Comparison of ENCODE assay signal across 9 cellular contexts in genomic region chr10:49309691-49310371, GRCh38. TPM values are rescaled to one million over a fixed set of nuclear protein-coding genes. Genes with fewer than 3 reads are reported as not detected.
DNase-seq lines count a peak whose midpoint lies in the region; ATAC-seq and TF ChIP-seq lines count a peak whose summit lies in the region.
"Had no signal": no experiment of that assay in that cellular context is flagged by ENCODE, and none has a peak within 500 bp of the region (broad histone marks: within the 10 kb centered on the region; RNA-seq: fewer than 3 reads in every experiment).

No MANE protein-coding gene starts in this region.

- no peaks in the 10 kb centered on the region for H3K4me1 ChIP-seq in GM23338 (ENCODE audit: insufficient read depth)

- H2AFZ ChIP-seq in GM23338, result no peak overlapping the region

- H3K79me2 ChIP-seq in GM23338 (replicated peaks; ENCODE audit: insufficient read depth), result no peaks in the 10 kb centered on the region

- no peaks in the 10 kb centered on the region for H3K36me3 ChIP-seq in GM23338 (ENCODE audit: insufficient read depth)

- H3K27ac Mint-ChIP-seq in T-helper 17 cell (peak overlapping the region; percentile 48), nephron progenitor cell (peak overlapping the region; percentile 34), GM23338 (no peak overlapping the region)

- H3K4me3 Mint-ChIP-seq in T-helper 17 cell (peak overlapping the region; percentile 74), nephron progenitor cell (no peak overlapping the region), GM23338 (no peak overlapping the region)

- TF ChIP-seq CTCF in nephron progenitor cell (IDR thresholded peaks at IDR 0.05) (no peak), lower leg skin (IDR thresholded peaks at IDR 0.05) (no peak), GM23338 (conservative IDR thresholded peaks at IDR 0.05; ENCODE audit: low read depth in 2 of 2) (no peak)

- no peaks in the 10 kb centered on the region for H3K36me3 Mint-ChIP-seq in T-helper 17 cell (ENCODE audit: low read depth)
- no peaks in the 10 kb centered on the region for H3K36me3 Mint-ChIP-seq in nephron progenitor cell (ENCODE audit: low read depth)
- no peaks in the 10 kb centered on the region for H3K36me3 Mint-ChIP-seq in GM23338 (ENCODE audit: low read depth)

- DNase-seq in T-helper 17 cell (no peak), nephron progenitor cell (no peak), DMS153 (lab: John Stamatoyannopoulos, UW) (no peak), lower leg skin (ENCODE audit: low spot score in 2 of 2) (no peak), GM23338 (ENCODE audit: low spot score) (no peak)

- H3K27me3 Mint-ChIP-seq in T-helper 17 cell (peaks cover 10% of the 10 kb centered on the region), nephron progenitor cell (ENCODE audit: low read depth, poor library complexity) (peaks cover 25% of the 10 kb centered on the region), GM23338 (ENCODE audit: insufficient read depth, low read depth, poor library complexity) (no peaks in the 10 kb centered on the region)

- WGBS in lower leg skin, 2 donors, result 70 to 80% methylated on average over 8 of the region's 8 CpGs

- H3K4me1 Mint-ChIP-seq in T-helper 17 cell (peaks cover 17% of the 10 kb centered on the region), nephron progenitor cell (no peaks in the 10 kb centered on the region), GM23338 (no peaks in the 10 kb centered on the region)

- H3K27me3 ChIP-seq in GM23338 (ENCODE audit: insufficient read depth), result no peaks in the 10 kb centered on the region

- peaks cover 4% of the 10 kb centered on the region; the same call in 1 of the 2 replicates for H3K9me2 ChIP-seq in GM23338 (ENCODE audit: insufficient read depth)

- no peak overlapping the region for H3K27ac ChIP-seq in GM23338 (ENCODE audit: low read depth)

- no peaks in the 10 kb centered on the region for H4K20me1 ChIP-seq in GM23338 (replicated peaks; ENCODE audit: insufficient read depth)

- TF ChIP-seq POLR2A in GM18505 (IDR thresholded peaks at IDR 0.05; ENCODE audit: borderline replicate concordance, extremely low read depth, insufficient read depth, insufficient read length) (no peak), lower leg skin (IDR thresholded peaks at IDR 0.05) (no peak)

- no peak overlapping the region for H3K4me3 ChIP-seq in lower leg skin (ENCODE audit: low read depth, poor library complexity, severe bottlenecking)
- H3K4me3 ChIP-seq in GM23338, result no peak overlapping the region

- intact Hi-C loops in lower leg skin (cut with DNase I; ENCODE audit: low total_unique reads), result no loop called here

- no peak overlapping the region for H3K4me2 ChIP-seq in GM23338

- H3K9me3 Mint-ChIP-seq in nephron progenitor cell (no peaks in the 10 kb centered on the region), GM23338 (no peaks in the 10 kb centered on the region; the same call in 2 of the 3 replicates)

- peak; percentile 69 for ATAC-seq in GM18505 (IDR thresholded peaks at IDR 0.05; ENCODE audit: unreplicated experiment)
- peak; percentile 55 for ATAC-seq in HG02759 (IDR thresholded peaks at IDR 0.05; ENCODE audit: unreplicated experiment)
- peak; percentile 75 for ATAC-seq in T-helper 17 cell
- ATAC-seq in GM19035 (IDR thresholded peaks at IDR 0.05; ENCODE audit: unreplicated experiment), result no peak
- ATAC-seq in GM23338, result no peak

- H3F3A ChIP-seq in GM23338 (replicated peaks; ENCODE audit: low read depth), result no peaks in the 10 kb centered on the region

- H3K9me3 ChIP-seq in T-helper 17 cell (ENCODE audit: control insufficient read depth, low read length, poor library complexity, severe bottlenecking), result no peaks in the 10 kb centered on the region

TF ChIP-seq in GM23338, 12 proteins besides CTCF, POLR2A, EP300 and RAD21:
- no peak for TF ChIP-seq ZNF114 (CRISPR knock-in tag; IDR thresholded peaks at IDR 0.05)
- TF ChIP-seq REST (IDR thresholded peaks at IDR 0.05; ENCODE audit: unreplicated experiment), result no peak
- no peak for TF ChIP-seq EZH2 (IDR thresholded peaks at IDR 0.05; ENCODE audit: low read depth, unreplicated experiment)
- TF ChIP-seq ZNF331 (CRISPR knock-in tag; IDR thresholded peaks at IDR 0.05; ENCODE audit: low read depth), result no peak
- TF ChIP-seq JUNB (IDR thresholded peaks at IDR 0.05; ENCODE audit: unreplicated experiment), result no peak
- no peak for TF ChIP-seq CREB1 (CRISPR knock-in tag; IDR thresholded peaks at IDR 0.05; ENCODE audit: low read depth)
- no peak for TF ChIP-seq ETS1 (IDR thresholded peaks at IDR 0.05)
- no peak for TF ChIP-seq STAT1 (IDR thresholded peaks at IDR 0.05; ENCODE audit: unreplicated experiment)
- TF ChIP-seq POLR2AphosphoS5 (IDR thresholded peaks at IDR 0.05; ENCODE audit: low read depth), result no peak

RNA-seq across cellular contexts. Expression of gene C10orf71, which starts 10.9 kb away (rescaled TPM):
- total RNA-seq in T-helper 17 cell (not detected), lower leg skin (not detected)
- total RNA-seq in GM23338 (2014; rRNA removed; shearing (Covaris generic)), result not detected in 2 replicates
- not detected in 2 replicates for polyA plus RNA-seq in GM23338 (2016; fragmentation: Nextera tagmentation; extraction: Ambion mirVana)
- polyA plus RNA-seq: esophagus had no signal

Comparison
In these comparisons a context has a peak if more than half of its experiments do, and no peak if none do; other contexts are left out.
1. ATAC-seq: peak in GM18505 (single experiment), HG02759 (single experiment) and T-helper 17 cell (single experiment); none in GM19035 (single experiment) and GM23338 (single experiment).